In genomic region chr21:37001446-37001845, GRCh38 we compare ENCODE assay signal across 1 cellular context.
TF ChIP-seq lines count a peak whose summit lies in the region.

No MANE protein-coding gene starts in this region.

TF ChIP-seq in HepG2, 621 proteins besides CTCF, POLR2A, EP300 and RAD21:
- TF ChIP-seq HHEX (CRISPR knock-in tag; IDR thresholded peaks at IDR 0.05) = no peak
- no peak for TF ChIP-seq CCDC6 (CRISPR knock-in tag; IDR thresholded peaks at IDR 0.05)
- TF ChIP-seq ZNF646 (CRISPR knock-in tag; IDR thresholded peaks at IDR 0.05) = no peak
- TF ChIP-seq HOXA3 (CRISPR knock-in tag; IDR thresholded peaks at IDR 0.05) = no peak
- TF ChIP-seq ZNF772 (CRISPR knock-in tag; IDR thresholded peaks at IDR 0.05) = no peak
- no peak for TF ChIP-seq ARNT2 (CRISPR knock-in tag; IDR thresholded peaks at IDR 0.05; ENCODE audit: low read depth)
